19 cellular contexts compared by ENCODE assay signal in genomic region chr16:4533490-4533889, GRCh38. TPM values are rescaled to one million over a fixed set of nuclear protein-coding genes. Genes with fewer than 3 reads are reported as not detected.
"Had no signal": no experiment of that assay in that cellular context is flagged by ENCODE, and none has a peak within 500 bp of the region (broad histone marks: within the 10 kb centered on the region; RNA-seq: fewer than 3 reads in every experiment).

No MANE protein-coding gene starts in this region.

- H3K27ac ChIP-seq: SJCRH30 had no signal

- H3K27me3 ChIP-seq: SJCRH30, tibial nerve had no signal

- H3K9me3 Mint-ChIP-seq: activated naive CD8-positive, alpha-beta T cell treated with anti-CD3 and anti-CD28 coated beads, Interleukin-2, amount 10 ng/mL, durations not matched to agents 7 days and 5 days; memory B cell; nephron; stimulated activated naive B cell treated with anti-CD40 and anti-IgM and Interleukin-4, amounts not matched to agents 10 μg/mL and 1 μg/mL and 100 μg/mL, for 72 hours; WTC11 had no signal

- H3K4me3 Mint-ChIP-seq: activated naive CD8-positive, alpha-beta T cell treated with anti-CD3 and anti-CD28 coated beads, Interleukin-2, amount 10 ng/mL, durations not matched to agents 7 days and 5 days; memory B cell; nephron; stimulated activated naive B cell treated with anti-CD40 and anti-IgM and Interleukin-4, amounts not matched to agents 10 μg/mL and 1 μg/mL and 100 μg/mL, for 72 hours; T-helper 17 cell; WTC11 had no signal

- ATAC-seq: left lobe of liver; mucosa of descending colon; stimulated activated naive B cell treated with anti-CD40 and anti-IgM and Interleukin-4, amounts not matched to agents 10 μg/mL and 1 μg/mL and 100 μg/mL, for 72 hours; T-helper 17 cell; WTC11 had no signal

- H3K9me3 ChIP-seq: mucosa of descending colon, SJCRH30, tibial nerve had no signal

- H3K27ac Mint-ChIP-seq: activated naive CD8-positive, alpha-beta T cell treated with anti-CD3 and anti-CD28 coated beads, Interleukin-2, amount 10 ng/mL, durations not matched to agents 7 days and 5 days; memory B cell; nephron; stimulated activated naive B cell treated with anti-CD40 and anti-IgM and Interleukin-4, amounts not matched to agents 10 μg/mL and 1 μg/mL and 100 μg/mL, for 72 hours had no signal

- H3K4me3 ChIP-seq: coronary artery, mucosa of descending colon, SJCRH30, tibial nerve had no signal

- DNase-seq: activated CD4-positive, alpha-beta T cell treated with anti-CD3 and anti-CD28 coated beads for 48 hours; activated gamma-delta T cell treated with Interleukin-2 at 50 U/mL for 16 hours; activated naive CD8-positive, alpha-beta T cell treated with anti-CD3 and anti-CD28 coated beads, Interleukin-2, amount 10 ng/mL, durations not matched to agents 7 days and 5 days; effector memory CD4-positive, alpha-beta T cell; foreskin melanocyte; head of caudate nucleus; mucosa of descending colon; occipital lobe; SJCRH30; stimulated activated CD4-positive, alpha-beta T cell treated with anti-CD3 and anti-CD28 coated beads, Interleukin-4, amount 100 ng/mL, for 1 hour; stimulated activated naive B cell treated with anti-CD40 and anti-IgM and Interleukin-4, amounts not matched to agents 10 μg/mL and 1 μg/mL and 100 μg/mL, for 72 hours; T-helper 17 cell had no signal

- H3K27me3 Mint-ChIP-seq: activated naive CD8-positive, alpha-beta T cell treated with anti-CD3 and anti-CD28 coated beads, Interleukin-2, amount 10 ng/mL, durations not matched to agents 7 days and 5 days; memory B cell; stimulated activated naive B cell treated with anti-CD40 and anti-IgM and Interleukin-4, amounts not matched to agents 10 μg/mL and 1 μg/mL and 100 μg/mL, for 72 hours; T-helper 17 cell had no signal

RNA-seq across cellular contexts. Expression of gene C16orf96, which starts 22.6 kb away (rescaled TPM):
- total RNA-seq: mucosa of descending colon, occipital lobe, SJCRH30 had no signal
- polyA plus RNA-seq: fibroblast of lung had no signal
